ENCODE assay signal across 8 cellular contexts in the genomic region with DNA sequence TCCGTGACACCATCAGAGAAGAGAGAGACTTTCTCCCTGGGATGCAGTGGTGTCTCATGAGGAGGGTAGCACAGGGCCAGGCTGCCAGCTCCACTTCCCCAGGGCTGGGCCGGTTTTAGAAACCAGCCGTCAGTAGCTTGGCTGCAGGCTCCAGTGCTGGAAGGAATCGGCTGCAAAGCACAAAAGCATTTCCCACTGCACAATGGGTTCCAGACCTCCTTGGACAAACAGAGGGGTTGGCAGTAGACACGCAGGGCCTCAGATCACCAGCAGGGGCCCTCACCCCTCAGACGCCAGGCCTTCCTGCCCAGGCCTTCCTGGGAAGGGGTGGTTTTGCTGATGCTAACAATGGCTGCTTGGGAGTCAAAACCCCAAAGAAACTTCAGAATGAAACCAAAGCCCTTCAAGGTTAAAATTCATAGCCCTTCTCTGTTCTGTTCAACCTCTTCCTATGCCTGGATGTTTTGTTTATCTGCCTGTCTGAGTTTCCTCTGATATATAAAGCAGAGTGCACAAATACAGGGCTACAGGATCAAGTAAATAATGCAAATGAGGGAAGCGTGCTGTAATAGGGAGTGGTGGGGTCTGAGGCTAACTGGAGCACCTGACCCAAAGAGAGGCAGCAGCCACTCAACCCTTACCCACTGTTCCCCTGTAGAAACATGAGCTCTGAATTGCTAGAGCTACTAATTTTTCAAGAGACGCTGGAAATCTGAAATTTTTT. TPM values are rescaled to one million over a fixed set of nuclear protein-coding genes. Genes with fewer than 3 reads are reported as not detected.
A peak's percentile ranks its signal among the peaks of the same experiment; 100 is the strongest.
DNase-seq lines count a peak whose midpoint lies in the region; ATAC-seq, FAIRE-seq and TF ChIP-seq lines count a peak whose summit lies in the region.

No MANE protein-coding gene starts in this region.

- no peak overlapping the region for H4K91ac ChIP-seq in neuronal stem cell (ENCODE audit: low read depth, low read length, poor library complexity)

- BruUV-seq in MCF 10A (replicated peaks; lab: Mats Ljungman, UMichigan) (no TSS peak), endothelial cell of umbilical vein (replicated peaks; lab: Mats Ljungman, UMichigan) (no TSS peak)

- intact Hi-C loops in MCF 10A (cut with micrococcal nuclease) (no loop called here), breast epithelium (cut with DNase I; ENCODE audit: low total_unique reads) (no loop called here), endothelial cell of umbilical vein (cut with micrococcal nuclease) (loop anchor here (1.0 kb wide), 2 partner anchors 69 to 250 kb away; no protein-coding TSS in a partner anchor)

- no peak overlapping the region for H3K27ac Mint-ChIP-seq in MCF 10A (ENCODE audit: low read depth, unreplicated experiment)
- H3K27ac Mint-ChIP-seq in activated T-helper 17 cell treated with anti-CD3 and anti-CD28 coated beads, Interleukin-2, amount 50 U/mL, for 72 hours: no peak overlapping the region

- H3K18ac ChIP-seq in neuronal stem cell (ENCODE audit: low read length): no peak overlapping the region

- H3K4me1 ChIP-seq in breast epithelium (no peaks in the 10 kb centered on the region), endothelial cell of umbilical vein (ENCODE audit: control insufficient read depth, extremely low read depth, insufficient read depth, low read length) (no peaks in the 10 kb centered on the region), neuronal stem cell (ENCODE audit: control insufficient read depth in 2 of 2, insufficient read depth in 1 of 2, low read depth in 1 of 2, low read length in 2 of 2) (no peaks in the 10 kb centered on the region)

- H3K9ac ChIP-seq in endothelial cell of umbilical vein (replicated peaks; ENCODE audit: extremely low read depth, insufficient read depth, low read length) (no peak overlapping the region), neuronal stem cell (ENCODE audit: low read depth, low read length, poor library complexity) (no peak overlapping the region)

- FAIRE-seq in endothelial cell of umbilical vein (lab: Jason Lieb, UNC): no peak

- H3K79me1 ChIP-seq in neuronal stem cell (ENCODE audit: low read depth, low read length): no peaks in the 10 kb centered on the region

- ATAC-seq in GM21528 (IDR thresholded peaks at IDR 0.05; ENCODE audit: low FRiP score, unreplicated experiment): no peak
- ATAC-seq in activated T-helper 17 cell treated with anti-CD3 and anti-CD28 coated beads, Interleukin-2, amount 50 U/mL, for 72 hours (replicated peaks): no peak

- no peaks in the 10 kb centered on the region for H3K36me3 ChIP-seq in breast epithelium
- no peaks in the 10 kb centered on the region for H3K36me3 ChIP-seq in endothelial cell of umbilical vein (ENCODE audit: control insufficient read depth in 2 of 2, extremely low read depth in 1 of 2, insufficient read depth in 2 of 2, low read length in 2 of 2)
- no peaks in the 10 kb centered on the region for H3K36me3 ChIP-seq in neuronal stem cell (replicated peaks in 1 of 2; ENCODE audit: control insufficient read depth in 2 of 2, insufficient read depth in 2 of 2, low read length in 2 of 2)

- no peaks in the 10 kb centered on the region for H4K20me1 ChIP-seq in endothelial cell of umbilical vein (replicated peaks; ENCODE audit: control insufficient read depth, extremely low read depth, insufficient read depth, low read length)

- H3K4me1 Mint-ChIP-seq in MCF 10A (ENCODE audit: insufficient read depth, unreplicated experiment): no peaks in the 10 kb centered on the region
- no peaks in the 10 kb centered on the region for H3K4me1 Mint-ChIP-seq in activated T-helper 17 cell treated with anti-CD3 and anti-CD28 coated beads, Interleukin-2, amount 50 U/mL, for 72 hours

- no CpG with 5 or more reads among the region's 8 CpGs for WGBS in neuronal stem cell (ENCODE audit: extremely low coverage in 2 of 2, insufficient read length in 2 of 2, insufficient replicate concordance in 1 of 2), 2 donors

- H3K14ac ChIP-seq in neuronal stem cell (ENCODE audit: low read length): no peak overlapping the region

- TF ChIP-seq POLR2A in breast epithelium (IDR thresholded peaks at IDR 0.05): no peak
- TF ChIP-seq POLR2A in endothelial cell of umbilical vein (IDR thresholded peaks at IDR 0.05; ENCODE audit: low read depth, low read length): no peak

- H3K4me2 ChIP-seq in endothelial cell of umbilical vein (ENCODE audit: insufficient read depth, low read length) (no peak overlapping the region), neuronal stem cell (ENCODE audit: insufficient read depth, low read length, poor library complexity, severe bottlenecking) (no peak overlapping the region)

- no peak overlapping the region for H3K4me3 Mint-ChIP-seq in MCF 10A (ENCODE audit: unreplicated experiment)
- H3K4me3 Mint-ChIP-seq in activated T-helper 17 cell treated with anti-CD3 and anti-CD28 coated beads, Interleukin-2, amount 50 U/mL, for 72 hours: no peak overlapping the region

- H3K9me1 ChIP-seq in endothelial cell of umbilical vein (replicated peaks; ENCODE audit: control insufficient read depth, extremely low read depth, insufficient read depth, low read length): no peaks in the 10 kb centered on the region

- H2BK15ac ChIP-seq in neuronal stem cell (ENCODE audit: low read length): no peak overlapping the region

- H3K9me3 ChIP-seq in breast epithelium: no peaks in the 10 kb centered on the region
- no peaks in the 10 kb centered on the region for H3K9me3 ChIP-seq in endothelial cell of umbilical vein (replicated peaks; ENCODE audit: control insufficient read depth, insufficient read depth, low read length)
- H3K9me3 ChIP-seq in neuronal stem cell (replicated peaks in 1 of 2; ENCODE audit: control insufficient read depth in 2 of 2, insufficient read depth in 1 of 2, low read depth in 1 of 2, low read length in 2 of 2): peaks cover 0 to 2% of the 10 kb centered on the region in 2 donors

- H3K27me3 ChIP-seq in breast epithelium (no peaks in the 10 kb centered on the region), endothelial cell of umbilical vein (ENCODE audit: control insufficient read depth in 2 of 2, insufficient read depth in 2 of 2, low read length in 2 of 2) (no peaks in the 10 kb centered on the region), neuronal stem cell (ENCODE audit: control insufficient read depth in 3 of 3, insufficient read depth in 3 of 3, low read depth in 1 of 3, low read length in 3 of 3) (peaks cover 0 to 10% (median 0%) of the 10 kb centered on the region in 3 experiments)

- dilution Hi-C loops in endothelial cell of umbilical vein (cut with MboI; ENCODE audit: extremely low pct_ligation_motif_present, low sequenced_read_pairs): no loop called here

- CTCF ChIA-PET in MCF 10A (lab: Yijun Ruan, JAX) (interaction anchor here (0.6 to 1.4 kb wide), 7 partner anchors 9 to 1605 kb away, joined by 3 to 7 read pairs (median 3); partner anchors contain the start of gene EMP2), endothelial cell of umbilical vein (lab: Charles Lee) (interaction anchor here (0.7 to 3.6 kb wide), 7 partner anchors 16 to 252 kb away, joined by 3 to 19 read pairs (median 5); no protein-coding TSS in a partner anchor)

- no peak overlapping the region for H2BK5ac ChIP-seq in neuronal stem cell (ENCODE audit: low read length)

- H3K79me2 ChIP-seq in endothelial cell of umbilical vein (ENCODE audit: control insufficient read depth, insufficient read depth, low read length): no peaks in the 10 kb centered on the region

- H2BK120ac ChIP-seq in neuronal stem cell (ENCODE audit: low read depth, low read length): no peak overlapping the region

- no peak overlapping the region for H3K27ac ChIP-seq in breast epithelium
- H3K27ac ChIP-seq in endothelial cell of umbilical vein (ENCODE audit: insufficient read depth, low read depth, low read length): no peak overlapping the region
- no peak overlapping the region for H3K27ac ChIP-seq in neuronal stem cell (replicated peaks; ENCODE audit: low read length)

- H2AFZ ChIP-seq in endothelial cell of umbilical vein (ENCODE audit: low read depth, low read length) (no peak overlapping the region), neuronal stem cell (ENCODE audit: low read length) (peak overlapping the region; percentile 76)

- POLR2A ChIA-PET in MCF 10A (lab: Yijun Ruan, JAX) (no interaction called here), endothelial cell of umbilical vein (lab: Charles Lee) (no interaction called here)

- no peaks in the 10 kb centered on the region for H3K36me3 Mint-ChIP-seq in MCF 10A (ENCODE audit: insufficient read depth, unreplicated experiment)
- no peaks in the 10 kb centered on the region for H3K36me3 Mint-ChIP-seq in activated T-helper 17 cell treated with anti-CD3 and anti-CD28 coated beads, Interleukin-2, amount 50 U/mL, for 72 hours (ENCODE audit: low read depth)

- H3K4me3 ChIP-seq in breast epithelium (no peak overlapping the region), endothelial cell of umbilical vein (replicated peaks in 1 of 3; ENCODE audit: insufficient read depth in 1 of 3, low read depth in 1 of 3, low read length in 3 of 3) (no peak overlapping the region), neuronal stem cell (ENCODE audit: low read length in 2 of 2) (no peak overlapping the region)

- no peaks in the 10 kb centered on the region for H3K9me3 Mint-ChIP-seq in MCF 10A (ENCODE audit: unreplicated experiment)
- H3K9me3 Mint-ChIP-seq in activated T-helper 17 cell treated with anti-CD3 and anti-CD28 coated beads, Interleukin-2, amount 50 U/mL, for 72 hours: no peaks in the 10 kb centered on the region

- H3K4ac ChIP-seq in neuronal stem cell (ENCODE audit: low read length): no peak overlapping the region

- no peak overlapping the region for H3K23ac ChIP-seq in neuronal stem cell (ENCODE audit: low read depth, low read length, poor library complexity)

- H3K27me3 Mint-ChIP-seq in MCF 10A (ENCODE audit: insufficient read depth, unreplicated experiment): no peaks in the 10 kb centered on the region
- H3K27me3 Mint-ChIP-seq in activated T-helper 17 cell treated with anti-CD3 and anti-CD28 coated beads, Interleukin-2, amount 50 U/mL, for 72 hours: peaks cover 7% of the 10 kb centered on the region

- DNase-seq in MCF 10A (ENCODE audit: unreplicated experiment) (peak; percentile 28), breast epithelium (ENCODE audit: low spot score in 2 of 2) (no peak), NCI-H510A (lab: John Stamatoyannopoulos, UW) (peak; percentile 29), endothelial cell of umbilical vein (ENCODE audit: low read depth, low spot score) (peak; percentile 14), neuronal stem cell (ENCODE audit: low spot score) (peak; percentile 23), NCI-H1436 (lab: John Stamatoyannopoulos, UW) (no peak)

- no peak overlapping the region for H4K8ac ChIP-seq in neuronal stem cell (ENCODE audit: low read depth, low read length)

- TF ChIP-seq CTCF in MCF 10A (IDR thresholded peaks at IDR 0.05; ENCODE audit: unreplicated experiment): peak; percentile 35
- peak in 1 of 3 donors; percentile 17 for TF ChIP-seq CTCF in breast epithelium (IDR thresholded peaks at IDR 0.05)
- peak; percentile 34 to 66 for TF ChIP-seq CTCF in endothelial cell of umbilical vein (IDR thresholded peaks at IDR 0.05; ENCODE audit: extremely low read depth in 1 of 2, insufficient read depth in 1 of 2, low read depth in 1 of 2, low read length in 2 of 2)

- no peak overlapping the region for H2BK12ac ChIP-seq in neuronal stem cell (ENCODE audit: low read length)

- H2AK5ac ChIP-seq in neuronal stem cell (ENCODE audit: low read depth, low read length): no peak overlapping the region

RNA-seq across cellular contexts. Expression of gene TEKT5, which starts 26.2 kb away (rescaled TPM):
- total RNA-seq in MCF 10A (2022): not detected in 2 replicates
- not detected for total RNA-seq in breast epithelium
- total RNA-seq in endothelial cell of umbilical vein: not detected in 2 replicates
- 0.16 TPM in 1 of 2 replicates, not detected in the other for polyA plus RNA-seq in endothelial cell of umbilical vein
- polyA plus RNA-seq in endothelial cell of umbilical vein (2011; cell fraction: cytosol; rRNA removed): 0.12 and 0.14 TPM in 2 replicates
- 0.84 and 0.86 TPM in 2 replicates for polyA plus RNA-seq in endothelial cell of umbilical vein (2011; cell fraction: nucleus; rRNA removed)
- not detected in 2 replicates for polyA plus RNA-seq in endothelial cell of umbilical vein (2012)
- not detected in 2 replicates for polyA minus RNA-seq in endothelial cell of umbilical vein
- not detected for polyA minus RNA-seq in endothelial cell of umbilical vein (2011; cell fraction: cytosol; rRNA and poly(A)+ RNA removed)
- polyA minus RNA-seq in endothelial cell of umbilical vein (2011; cell fraction: nucleus; rRNA and poly(A)+ RNA removed): 0.63 TPM in 1 of 2 replicates, not detected in the other
- 0.20 TPM for polyA plus RNA-seq in neuronal stem cell (2013, experiment 1 of 2)
- 0.29 TPM for polyA plus RNA-seq in neuronal stem cell (2013, experiment 2 of 2)
- 1 to 10 TPM in 1 of 2 donors, under 1 TPM in 1; 0.19 to 2.4 TPM for total RNA-seq in activated T-helper 17 cell treated with anti-CD3 and anti-CD28 coated beads, Interleukin-2, amount 50 U/mL, for 72 hours

Comparison
In these comparisons a context has a peak if more than half of its experiments do, and no peak if none do; other contexts are left out.
1. DNase-seq: peak in MCF 10A (single experiment), NCI-H510A (single experiment), endothelial cell of umbilical vein (single experiment) and neuronal stem cell (single experiment); none in breast epithelium (0 of 2) and NCI-H1436 (single experiment).